15 cellular contexts compared by ENCODE assay signal in the genomic region with DNA sequence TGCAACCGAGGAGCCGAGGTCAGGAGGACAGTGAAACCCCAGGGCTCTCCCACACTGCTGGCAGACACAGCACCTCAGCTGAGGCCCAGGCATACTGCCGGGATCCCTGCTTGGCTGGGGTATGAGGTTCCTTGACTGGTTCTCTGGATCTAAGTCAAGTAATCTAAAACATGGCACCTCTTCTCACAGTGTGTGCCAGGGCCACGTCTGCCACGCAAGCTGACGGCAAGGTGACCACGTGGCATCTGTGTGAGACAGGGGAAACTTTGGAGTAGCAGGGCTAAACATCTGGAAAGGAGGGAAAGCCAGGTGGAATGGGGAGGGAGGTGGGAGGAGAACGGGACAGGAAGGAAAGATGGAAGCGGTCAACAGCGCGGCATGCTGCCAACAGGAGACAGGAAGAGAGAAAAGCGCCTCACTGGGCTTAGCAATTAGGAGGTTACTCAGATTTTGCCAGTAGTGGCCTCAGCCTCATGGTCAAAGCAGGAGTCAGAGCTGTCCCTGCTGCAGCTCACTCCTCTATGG.
A peak's percentile ranks its signal among the peaks of the same experiment; 100 is the strongest.
DNase-seq lines count a peak whose midpoint lies in the region; ATAC-seq and TF ChIP-seq lines count a peak whose summit lies in the region.
"Had no signal": no experiment of that assay in that cellular context is flagged by ENCODE, and none has a peak within 500 bp of the region (broad histone marks: within the 10 kb centered on the region; RNA-seq: fewer than 3 reads in every experiment).

No MANE protein-coding gene starts in this region.

- H3K4me3 ChIP-seq in MG63 (no peak overlapping the region), fibroblast of the aortic adventitia (ENCODE audit: low read depth, low read length) (no peak overlapping the region)
- H3K4me3 ChIP-seq: SJSA1 had no signal

- ATAC-seq in sciatic nerve = peak; percentile 79
- ATAC-seq: naive thymus-derived CD4-positive, alpha-beta T cell; stimulated activated naive B cell treated with anti-CD40 and anti-IgM and Interleukin-4, amounts not matched to agents 10 μg/mL and 1 μg/mL and 100 μg/mL, for 72 hours had no signal

- no peaks in the 10 kb centered on the region for H3K27me3 ChIP-seq in MG63
- H3K27me3 ChIP-seq: SJSA1 had no signal

- no peaks in the 10 kb centered on the region for H3K36me3 ChIP-seq in MG63
- H3K36me3 ChIP-seq: SJSA1 had no signal

- H3K9me3 ChIP-seq in MG63 = no peaks in the 10 kb centered on the region
- H3K9me3 ChIP-seq: SJSA1 had no signal

- no peak for TF ChIP-seq CTCF in fibroblast of the aortic adventitia (IDR thresholded peaks at IDR 0.05; ENCODE audit: insufficient read depth, low read length)

- intact Hi-C loops in sciatic nerve (cut with DNase I) = no loop called here

- peak; percentile 46 for DNase-seq in AG20443 (ENCODE audit: low spot score)
- peak; percentile 92 for DNase-seq in MG63
- DNase-seq in fibroblast of the aortic adventitia (ENCODE audit: low read depth) = peak; percentile 62
- no peak for DNase-seq in sciatic nerve (ENCODE audit: low spot score)
- DNase-seq in OCI-M2 (lab: John Stamatoyannopoulos, UW; ENCODE audit: unreplicated experiment) = no peak
- DNase-seq in mesenteric fat pad (ENCODE audit: low spot score) = no peak
- DNase-seq in DMS53 (lab: John Stamatoyannopoulos, UW) = no peak
- no peak for DNase-seq in GDM1 (lab: John Stamatoyannopoulos, UW)
- DNase-seq: activated CD4-positive, alpha-beta T cell treated with anti-CD3 and anti-CD28 coated beads for 1 hour; activated gamma-delta T cell treated with Interleukin-2 at 50 U/mL for 16 hours; anterior cingulate cortex; naive thymus-derived CD4-positive, alpha-beta T cell; NCI-H526; stimulated activated naive B cell treated with anti-CD40 and anti-IgM and Interleukin-4, amounts not matched to agents 10 μg/mL and 1 μg/mL and 100 μg/mL, for 72 hours had no signal

Comparison
In these comparisons a context has a peak if more than half of its experiments do, and no peak if none do; other contexts are left out.
1. DNase-seq: peak in AG20443 (single experiment), MG63 (single experiment) and fibroblast of the aortic adventitia (single experiment); none in sciatic nerve (single experiment), OCI-M2 (single experiment), mesenteric fat pad (single experiment), DMS53 (single experiment) and GDM1 (single experiment).